Comparison of ENCODE assay signal across 1 cellular context in genomic region chr14:49622022-49622607, GRCh38.
TF ChIP-seq lines count a peak whose summit lies in the region.

No MANE protein-coding gene starts in this region.

TF ChIP-seq in HepG2, 621 proteins besides CTCF, POLR2A, EP300 and RAD21:
- TF ChIP-seq TAF15 (IDR thresholded peaks at IDR 0.05; ENCODE audit: low read depth, low read length, poor library complexity, severe bottlenecking) (no peak), PAWR (CRISPR knock-in tag; IDR thresholded peaks at IDR 0.05; ENCODE audit: borderline replicate concordance) (no peak), HMG20B (CRISPR knock-in tag; conservative IDR thresholded peaks at IDR 0.05) (no peak), ZNF546 (CRISPR knock-in tag; conservative IDR thresholded peaks at IDR 0.05) (no peak), SOX6 (IDR thresholded peaks at IDR 0.05) (no peak), SOX6 (CRISPR knock-in tag; IDR thresholded peaks at IDR 0.05) (0 out of 2 replicates have a peak, but pooled peaks have one; percentile 2), ZNF839 (CRISPR knock-in tag; IDR thresholded peaks at IDR 0.05; ENCODE audit: borderline replicate concordance) (no peak), PHF8 (CRISPR knock-in tag; IDR thresholded peaks at IDR 0.05) (no peak), ZNF720 (CRISPR knock-in tag; IDR thresholded peaks at IDR 0.05) (no peak), ZNF567 (CRISPR knock-in tag; IDR thresholded peaks at IDR 0.05; ENCODE audit: borderline replicate concordance) (no peak), NBN (conservative IDR thresholded peaks at IDR 0.05) (no peak), CENPX (CRISPR knock-in tag; IDR thresholded peaks at IDR 0.05) (no peak), PLSCR1 (CRISPR knock-in tag; IDR thresholded peaks at IDR 0.05; ENCODE audit: borderline replicate concordance) (no peak), SIN3A (IDR thresholded peaks at IDR 0.05; ENCODE audit: borderline replicate concordance, low read depth, low read length) (no peak), KAT8 (CRISPR knock-in tag; IDR thresholded peaks at IDR 0.05) (0 out of 2 replicates have a peak, but pooled peaks have one; percentile 18), ZNF550 (CRISPR knock-in tag; IDR thresholded peaks at IDR 0.05; ENCODE audit: borderline replicate concordance) (no peak), TARDBP (CRISPR knock-in tag; IDR thresholded peaks at IDR 0.05) (peak; percentile 3; the same call in 1 of the 2 replicates), ZNF510 (CRISPR knock-in tag; IDR thresholded peaks at IDR 0.05; ENCODE audit: low read depth) (no peak), MBD4 (IDR thresholded peaks at IDR 0.05; ENCODE audit: borderline replicate concordance, low read length) (no peak), NONO (IDR thresholded peaks at IDR 0.05) (no peak), NONO (CRISPR knock-in tag; conservative IDR thresholded peaks at IDR 0.05) (no peak)
- TF ChIP-seq, protein P1, sequence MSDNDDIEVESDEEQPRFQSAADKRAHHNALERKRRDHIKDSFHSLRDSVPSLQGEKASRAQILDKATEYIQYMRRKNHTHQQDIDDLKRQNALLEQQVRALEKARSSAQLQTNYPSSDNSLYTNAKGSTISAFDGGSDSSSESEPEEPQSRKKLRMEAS (IDR thresholded peaks at IDR 0.05), result no peak
